In genomic region chr5:91383956-91384300, GRCh38 we compare ENCODE assay signal across 8 cellular contexts. TPM values are rescaled to one million over a fixed set of nuclear protein-coding genes. Genes with fewer than 3 reads are reported as not detected.
DNase-seq lines count a peak whose midpoint lies in the region; ATAC-seq and TF ChIP-seq lines count a peak whose summit lies in the region.

No MANE protein-coding gene starts in this region.

- H3K9me3 ChIP-seq in DND-41 (ENCODE audit: insufficient read depth, low read length, severe bottlenecking): no peaks in the 10 kb centered on the region
- H3K9me3 ChIP-seq in Loucy (ENCODE audit: insufficient read depth, low read depth, low read length): no peaks in the 10 kb centered on the region
- no peaks in the 10 kb centered on the region for H3K9me3 ChIP-seq in smooth muscle cell (replicated peaks; ENCODE audit: low read depth)

- no peaks in the 10 kb centered on the region for H3K27me3 ChIP-seq in DND-41 (ENCODE audit: insufficient read depth, low read length, poor library complexity)
- no peaks in the 10 kb centered on the region for H3K27me3 ChIP-seq in Loucy (ENCODE audit: insufficient read depth, low read length, poor library complexity, severe bottlenecking)
- H3K27me3 ChIP-seq in smooth muscle cell (ENCODE audit: low read depth): no peaks in the 10 kb centered on the region

- H3F3A ChIP-seq in Loucy (ENCODE audit: low read depth) (no peaks in the 10 kb centered on the region), smooth muscle cell (ENCODE audit: low read depth) (peaks cover 21% of the 10 kb centered on the region)

- H3K36me3 Mint-ChIP-seq in activated naive CD8-positive, alpha-beta T cell treated with anti-CD3 and anti-CD28 coated beads for 36 hours: peaks cover 15% of the 10 kb centered on the region
- H3K36me3 Mint-ChIP-seq in immature natural killer cell: peaks cover 0 to 3% (median 3%) of the 10 kb centered on the region in 3 donors

- peak overlapping the region; percentile 100 for H3K9ac ChIP-seq in DND-41 (ENCODE audit: low read depth, low read length)
- H3K9ac ChIP-seq in Loucy (ENCODE audit: low read depth, low read length, poor library complexity, severe bottlenecking): peak overlapping the region; percentile 88
- peak overlapping the region; percentile 65 for H3K9ac ChIP-seq in smooth muscle cell (ENCODE audit: low read depth)

- H3K9me3 Mint-ChIP-seq in activated naive CD8-positive, alpha-beta T cell treated with anti-CD3 and anti-CD28 coated beads for 36 hours: peaks cover 1% of the 10 kb centered on the region
- H3K9me3 Mint-ChIP-seq in immature natural killer cell: no peaks in the 10 kb centered on the region

- peak overlapping the region; percentile 97 for H3K27ac ChIP-seq in DND-41 (ENCODE audit: low read length)
- peak overlapping the region; percentile 93 for H3K27ac ChIP-seq in smooth muscle cell (ENCODE audit: low read depth)

- H3K4me2 ChIP-seq in DND-41 (ENCODE audit: insufficient read depth, low read length) (peak overlapping the region; percentile 81), Loucy (ENCODE audit: low read depth, low read length, poor library complexity, severe bottlenecking) (peak overlapping the region; percentile 98), smooth muscle cell (peak overlapping the region; percentile 98)

- H3K36me3 ChIP-seq in DND-41 (ENCODE audit: insufficient read depth, low read length) (no peaks in the 10 kb centered on the region; the same call in 1 of the 2 replicates), Loucy (ENCODE audit: insufficient read depth, low read length) (no peaks in the 10 kb centered on the region), smooth muscle cell (ENCODE audit: low read depth) (no peaks in the 10 kb centered on the region)

- peak; percentile 41 for DNase-seq in DND-41
- DNase-seq in activated naive CD8-positive, alpha-beta T cell treated with anti-CD3 and anti-CD28 coated beads for 36 hours: no peak
- no peak for DNase-seq in immature natural killer cell
- DNase-seq in smooth muscle cell (lab: John Stamatoyannopoulos, UW; ENCODE audit: unreplicated experiment): no peak
- DNase-seq in NCI-H226: no peak
- no peak for DNase-seq in DMS53 treated with DMSO at 0.1 percent for 48 hours (lab: John Stamatoyannopoulos, UW; ENCODE audit: unreplicated experiment)
- DNase-seq in stimulated activated CD4-positive, alpha-beta T cell treated with anti-CD3 and anti-CD28 coated beads, Interleukin-12 subunit alpha, Interleukin-12 subunit beta, amount 100 ng/mL, for 4 hours: no peak

- H3K4me1 Mint-ChIP-seq in activated naive CD8-positive, alpha-beta T cell treated with anti-CD3 and anti-CD28 coated beads for 36 hours: peaks cover 12% of the 10 kb centered on the region
- peaks cover 26 to 36% of the 10 kb centered on the region in 2 donors for H3K4me1 Mint-ChIP-seq in immature natural killer cell

- H3K27ac Mint-ChIP-seq in activated naive CD8-positive, alpha-beta T cell treated with anti-CD3 and anti-CD28 coated beads for 36 hours: peak overlapping the region; percentile 98
- peak overlapping the region; percentile 92 to 100 (median 99) for H3K27ac Mint-ChIP-seq in immature natural killer cell

- H2AFZ ChIP-seq in DND-41 (ENCODE audit: low read depth, low read length) (peak overlapping the region; percentile 61), Loucy (ENCODE audit: low read length) (peak overlapping the region; percentile 88), smooth muscle cell (ENCODE audit: low read depth) (peak overlapping the region; percentile 70)

- H3K4me3 ChIP-seq in DND-41 (ENCODE audit: low read depth in 1 of 2, low read length in 2 of 2) (peak overlapping the region; percentile 45 to 86), Loucy (ENCODE audit: low read length, poor library complexity, severe bottlenecking) (peak overlapping the region; percentile 96), smooth muscle cell (peak overlapping the region; percentile 83)

- no peaks in the 10 kb centered on the region for H4K20me1 ChIP-seq in DND-41 (ENCODE audit: insufficient read depth, low read length)
- no peaks in the 10 kb centered on the region for H4K20me1 ChIP-seq in Loucy (ENCODE audit: insufficient read depth, low read length, poor library complexity, severe bottlenecking)
- peaks cover 19% of the 10 kb centered on the region for H4K20me1 ChIP-seq in smooth muscle cell (ENCODE audit: low read depth)

- no peaks in the 10 kb centered on the region for H3K9me2 ChIP-seq in Loucy (replicated peaks; ENCODE audit: low read depth, low read length)

- 4% methylated on average over 7 of the region's 7 CpGs for WGBS in smooth muscle cell (ENCODE audit: low lambda C conversion rate)

- H3K79me2 ChIP-seq in DND-41 (ENCODE audit: insufficient read depth, low read length) (peaks cover 40% of the 10 kb centered on the region), Loucy (ENCODE audit: insufficient read depth, low read length) (peaks cover 27% of the 10 kb centered on the region), smooth muscle cell (ENCODE audit: low read depth) (peaks cover 37% of the 10 kb centered on the region)

- H3K4me1 ChIP-seq in DND-41 (ENCODE audit: insufficient read depth, low read length) (peaks cover 12% of the 10 kb centered on the region), Loucy (ENCODE audit: insufficient read depth, low read length, poor library complexity, severe bottlenecking) (peaks cover 10% of the 10 kb centered on the region), smooth muscle cell (ENCODE audit: low read depth) (peaks cover 14% of the 10 kb centered on the region)

- peak overlapping the region; percentile 96 for H3K4me3 Mint-ChIP-seq in activated naive CD8-positive, alpha-beta T cell treated with anti-CD3 and anti-CD28 coated beads for 36 hours
- H3K4me3 Mint-ChIP-seq in immature natural killer cell: peak overlapping the region; percentile 94 to 100 (median 99)

- H3K27me3 Mint-ChIP-seq in activated naive CD8-positive, alpha-beta T cell treated with anti-CD3 and anti-CD28 coated beads for 36 hours: no peaks in the 10 kb centered on the region
- H3K27me3 Mint-ChIP-seq in immature natural killer cell (ENCODE audit: low read depth in 3 of 3): peaks cover 8 to 28% (median 17%) of the 10 kb centered on the region in 3 donors

- TF ChIP-seq CTCF in DND-41 (IDR thresholded peaks at IDR 0.05; ENCODE audit: borderline replicate concordance, extremely low read depth, low read length, poor library complexity, severe bottlenecking) (no peak), Loucy (conservative IDR thresholded peaks at IDR 0.05; ENCODE audit: low read length) (no peak), smooth muscle cell (IDR thresholded peaks at IDR 0.05; ENCODE audit: borderline replicate concordance, insufficient read depth, poor library complexity, severe bottlenecking) (no peak)

- no peak for ATAC-seq in DND-41 (ENCODE audit: insufficient read depth, low read depth)

RNA-seq across cellular contexts. Expression of gene ARRDC3, which starts 0.8 kb away (rescaled TPM):
- total RNA-seq in activated naive CD8-positive, alpha-beta T cell treated with anti-CD3 and anti-CD28 coated beads for 36 hours: 10 to 100 TPM; 19.4 to 19.6 TPM
- polyA plus RNA-seq in immature natural killer cell (10 to 100 TPM; 39.1 to 51.5 (median 50.3) TPM), smooth muscle cell (27.1 and 30.1 TPM in 2 replicates)
- 95.0 and 106 TPM in 2 replicates for total RNA-seq in smooth muscle cell
